Comparison of ENCODE assay signal across 10 cellular contexts in genomic region chr5:129361441-129362025, GRCh38.
A peak's percentile ranks its signal among the peaks of the same experiment; 100 is the strongest.
DNase-seq lines count a peak whose midpoint lies in the region; ATAC-seq, FAIRE-seq and TF ChIP-seq lines count a peak whose summit lies in the region.
"Had no signal": no experiment of that assay in that cellular context is flagged by ENCODE, and none has a peak within 500 bp of the region (broad histone marks: within the 10 kb centered on the region; RNA-seq: fewer than 3 reads in every experiment).

No MANE protein-coding gene starts in this region.

- H3K9me3 ChIP-seq in PC-9 (ENCODE audit: insufficient read depth, low read depth): no peaks in the 10 kb centered on the region; the same call in 1 of the 2 replicates
- H3K9me3 ChIP-seq in fibroblast of lung (ENCODE audit: control insufficient read depth, insufficient read depth, low read depth, low read length): no peaks in the 10 kb centered on the region
- no peaks in the 10 kb centered on the region for H3K9me3 ChIP-seq in gastroesophageal sphincter
- H3K9me3 ChIP-seq in uterus: no peaks in the 10 kb centered on the region

- H3K27me3 ChIP-seq in PC-9 (ENCODE audit: insufficient read depth, low read depth): no peaks in the 10 kb centered on the region
- H3K27me3 ChIP-seq in fibroblast of lung (ENCODE audit: control insufficient read depth, insufficient read depth, low read length): no peaks in the 10 kb centered on the region
- H3K27me3 ChIP-seq in gastroesophageal sphincter: no peaks in the 10 kb centered on the region
- no peaks in the 10 kb centered on the region for H3K27me3 ChIP-seq in uterus

- H3K9ac ChIP-seq in fibroblast of lung (ENCODE audit: insufficient read depth, low read length): no peak overlapping the region

- H3K27ac ChIP-seq in PC-9: no peak overlapping the region
- H3K27ac ChIP-seq in fibroblast of lung (ENCODE audit: insufficient read depth, low read length): no peak overlapping the region
- no peak overlapping the region for H3K27ac ChIP-seq in gastroesophageal sphincter
- H3K27ac ChIP-seq in uterus: peak overlapping the region in 1 of 2 donors; percentile 39

- DNase-seq in PC-9: no peak
- DNase-seq in fibroblast of lung (ENCODE audit: low read depth in 2 of 2): peak; percentile 14 to 45
- DNase-seq in NOMO-1 treated with dmso at 0.1 percent for 144 hours (lab: John Stamatoyannopoulos, UW; ENCODE audit: unreplicated experiment): no peak
- no peak for DNase-seq in uterus
- DNase-seq: NCI-H1092 treated with DMSO at 0.1 percent for 48 hours had no signal

- H3F3A ChIP-seq in PC-9 (ENCODE audit: insufficient read depth, low read depth): no peaks in the 10 kb centered on the region

- peak; percentile 57 for FAIRE-seq in A204.1 (lab: Jason Lieb, UNC)
- FAIRE-seq: colon had no signal

- TF ChIP-seq CTCF in GM12875 (IDR thresholded peaks at IDR 0.05; ENCODE audit: borderline replicate concordance, insufficient read depth, low read depth, low read length): peak; percentile 18; the same call in 1 of the 2 replicates
- TF ChIP-seq CTCF in PC-9 (conservative IDR thresholded peaks at IDR 0.05): peak; percentile 65
- TF ChIP-seq CTCF in fibroblast of lung (conservative IDR thresholded peaks at IDR 0.05 in 1 of 2, IDR thresholded peaks at IDR 0.05 in 1 of 2; ENCODE audit: low read depth in 1 of 2, low read length in 2 of 2): peak in 1 of 2 donors; percentile 55
- no peak for TF ChIP-seq CTCF in gastroesophageal sphincter (IDR thresholded peaks at IDR 0.05)
- TF ChIP-seq CTCF in uterus (IDR thresholded peaks at IDR 0.05): no peak

- no peaks in the 10 kb centered on the region for H3K4me1 ChIP-seq in PC-9 (replicated peaks; ENCODE audit: insufficient read depth)
- no peaks in the 10 kb centered on the region for H3K4me1 ChIP-seq in fibroblast of lung (ENCODE audit: control insufficient read depth, extremely low read depth, insufficient read depth, low read length)
- no peaks in the 10 kb centered on the region for H3K4me1 ChIP-seq in gastroesophageal sphincter
- peaks cover 0 to 3% of the 10 kb centered on the region in 2 donors for H3K4me1 ChIP-seq in uterus

- no peaks in the 10 kb centered on the region for H3K36me3 ChIP-seq in PC-9 (ENCODE audit: low read depth)
- H3K36me3 ChIP-seq in fibroblast of lung (ENCODE audit: control insufficient read depth, insufficient read depth, low read length): no peaks in the 10 kb centered on the region
- H3K36me3 ChIP-seq in gastroesophageal sphincter: no peaks in the 10 kb centered on the region
- H3K36me3 ChIP-seq in uterus: no peaks in the 10 kb centered on the region

- no peak for TF ChIP-seq POLR2A in gastroesophageal sphincter (IDR thresholded peaks at IDR 0.05)
- TF ChIP-seq POLR2A in uterus (IDR thresholded peaks at IDR 0.05): no peak

- BruUV-seq in PC-9 (replicated peaks; lab: Mats Ljungman, UMichigan): no TSS peak

- H4K20me1 ChIP-seq in PC-9 (ENCODE audit: insufficient read depth) (no peaks in the 10 kb centered on the region), fibroblast of lung (ENCODE audit: control insufficient read depth, extremely low read depth, insufficient read depth, low read length) (no peaks in the 10 kb centered on the region)

- H2AFZ ChIP-seq in PC-9 (no peak overlapping the region), fibroblast of lung (ENCODE audit: low read length) (no peak overlapping the region)

- H3K9me2 ChIP-seq in PC-9 (ENCODE audit: insufficient read depth): no peaks in the 10 kb centered on the region

- 80 to 89% methylated on average over 1 of the region's 1 CpG for WGBS in gastroesophageal sphincter (ENCODE audit: low coverage in 1 of 2), 2 donors

- no peak for TF ChIP-seq EP300 in gastroesophageal sphincter (IDR thresholded peaks at IDR 0.05)

- CTCF ChIA-PET in PC-9 (lab: Charles Lee): no interaction called here

- H3K4me2 ChIP-seq in PC-9 (no peak overlapping the region), fibroblast of lung (ENCODE audit: extremely low read depth, insufficient read depth, low read length) (no peak overlapping the region)

- H3K4me3 ChIP-seq in GM12875 (ENCODE audit: low read depth, low read length) (no peak overlapping the region), PC-9 (no peak overlapping the region), fibroblast of lung (replicated peaks in 1 of 4; ENCODE audit: control extremely low read depth in 1 of 4, insufficient read depth in 1 of 4, low read depth in 3 of 4, low read length in 4 of 4) (no peak overlapping the region), gastroesophageal sphincter (no peak overlapping the region), uterus (no peak overlapping the region)

- POLR2A ChIA-PET in PC-9 (lab: Charles Lee; ENCODE audit: unreplicated experiment): no interaction called here

- H3K79me2 ChIP-seq in PC-9 (ENCODE audit: low read depth): no peaks in the 10 kb centered on the region
- H3K79me2 ChIP-seq in fibroblast of lung (ENCODE audit: control insufficient read depth, insufficient read depth, low read length): no peaks in the 10 kb centered on the region

- ATAC-seq in gastroesophageal sphincter (no peak), HG03108 (IDR thresholded peaks at IDR 0.05; ENCODE audit: unreplicated experiment) (no peak)

- intact Hi-C loops in PC-9 (cut with micrococcal nuclease; ENCODE audit: unreplicated experiment): loop anchor here (1.0 kb wide), 1 partner anchor 407 kb away; no protein-coding TSS in a partner anchor
- intact Hi-C loops in uterus (cut with DNase I; ENCODE audit: low total_unique reads): no loop called here

Comparison
In these comparisons a context has a peak if more than half of its experiments do, and no peak if none do; other contexts are left out.
1. CTCF ChIP-seq: peak in GM12875 (single experiment) and PC-9 (single experiment); none in gastroesophageal sphincter (0 of 4) and uterus (0 of 4).
2. DNase-seq: peak in fibroblast of lung (2 of 2); none in PC-9 (0 of 2), NOMO-1 treated with dmso at 0.1 percent for 144 hours (single experiment) and uterus (0 of 2).